Comparison of ENCODE assay signal across 8 cellular contexts in the genomic region with DNA sequence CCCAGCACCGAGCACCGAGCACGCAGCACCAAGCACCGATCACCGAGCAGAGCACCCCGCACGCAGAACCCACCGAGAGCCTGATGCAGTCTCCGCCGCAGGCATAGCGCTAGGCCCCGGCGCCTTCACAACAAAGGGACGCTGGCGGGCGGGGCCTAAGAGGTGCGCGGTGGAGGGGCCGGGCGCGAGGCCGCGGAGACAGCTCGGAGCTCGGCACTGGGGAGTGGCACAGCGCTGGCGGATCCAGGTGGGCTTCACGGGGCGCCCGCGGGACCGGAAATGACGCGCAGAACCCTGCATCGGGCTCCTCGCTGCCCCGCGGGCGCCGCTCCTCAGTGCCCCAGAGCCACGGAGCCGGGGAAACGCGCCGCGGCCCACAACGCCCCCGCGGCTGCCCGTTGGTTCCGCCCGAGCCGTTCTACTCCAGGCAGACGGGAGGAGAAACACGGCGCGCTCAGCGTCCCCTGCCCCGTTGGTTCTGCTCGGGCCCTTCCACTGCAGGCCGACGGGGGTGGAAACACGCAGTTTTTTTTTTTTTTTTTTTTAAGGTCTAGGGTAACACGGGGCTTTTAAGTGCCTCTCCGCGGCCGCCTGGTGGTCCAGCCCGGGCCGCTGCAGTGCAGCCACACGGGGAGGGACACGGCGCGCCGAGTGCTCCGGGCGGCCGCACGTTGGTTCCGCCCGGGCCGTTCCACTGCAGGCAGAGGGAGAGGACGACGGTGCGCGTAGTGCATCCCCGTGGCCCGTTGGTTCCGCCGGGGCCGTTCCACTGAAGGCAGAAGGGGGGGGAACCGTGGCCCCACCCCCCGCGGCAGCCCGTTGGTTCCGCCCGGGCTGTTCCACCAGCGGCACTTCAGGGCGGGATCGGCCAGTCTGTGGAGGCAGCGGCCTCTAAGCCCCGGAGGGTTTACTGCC. TPM values are rescaled to one million over a fixed set of nuclear protein-coding genes. Genes with fewer than 3 reads are reported as not detected.
DNase-seq lines count a peak whose midpoint lies in the region; ATAC-seq, FAIRE-seq and TF ChIP-seq lines count a peak whose summit lies in the region.
"Not testable (repeated sequence)": the region's sequence is repeated elsewhere in the genome, so short reads cannot be mapped to it uniquely, and the experiment has no call there.

No MANE protein-coding gene starts in this region.

- FAIRE-seq in astrocyte (lab: Jason Lieb, UNC) = not testable (repeated sequence)

- TF ChIP-seq CTCF in GM12875 (IDR thresholded peaks at IDR 0.05; ENCODE audit: borderline replicate concordance, insufficient read depth, low read depth, low read length); astrocyte (IDR thresholded peaks at IDR 0.05; ENCODE audit: insufficient read depth, low read depth, low read length); right atrium auricular region (IDR thresholded peaks at IDR 0.05); psoas muscle (IDR thresholded peaks at IDR 0.05): not testable (repeated sequence)
- peak in 1 of 2 experiments; percentile 43 for TF ChIP-seq CTCF in tibial artery (IDR thresholded peaks at IDR 0.05)

- not testable (repeated sequence) for H3K27me3 Mint-ChIP-seq in astrocyte (ENCODE audit: low read depth, unreplicated experiment)

- H3K4me1 Mint-ChIP-seq in astrocyte (ENCODE audit: low read depth, unreplicated experiment) = not testable (repeated sequence)

- H3K9me3 Mint-ChIP-seq in astrocyte (ENCODE audit: unreplicated experiment) = not testable (repeated sequence)

- DNase-seq in NCI-H1417 (lab: John Stamatoyannopoulos, UW) (peak; percentile 42 to 64 (median 58)), UCSD-AML1 (lab: John Stamatoyannopoulos, UW; ENCODE audit: unreplicated experiment) (peak; percentile 74), astrocyte (ENCODE audit: low read depth) (peak; percentile 5), right atrium auricular region (ENCODE audit: low spot score) (peak; percentile 90), psoas muscle (peak; percentile 90 to 95), tibial artery (peak in 1 of 2 donors; percentile 65)

- H3K27ac Mint-ChIP-seq in astrocyte (ENCODE audit: unreplicated experiment) = not testable (repeated sequence)

- ATAC-seq in HG02852 (IDR thresholded peaks at IDR 0.05; ENCODE audit: unreplicated experiment) = peak; percentile 70
- peak; percentile 88 to 95 (median 90) for ATAC-seq in psoas muscle

- H3K4me3 ChIP-seq in GM12875 (ENCODE audit: low read depth, low read length) (peak overlapping the region; percentile 54), right atrium auricular region (peak overlapping the region; percentile 60 to 62), psoas muscle (peak overlapping the region; percentile 59), tibial artery (peak overlapping the region; percentile 18 to 54)
- H3K4me3 ChIP-seq in astrocyte (ENCODE audit: insufficient read depth, low read depth, low read length) = not testable (repeated sequence)

- 0 to 1% (median 0%) methylated on average over 17 to 78 of the region's 101 CpGs for WGBS in psoas muscle, 3 donors

- H3K4me3 Mint-ChIP-seq in astrocyte (ENCODE audit: unreplicated experiment) = not testable (repeated sequence)

- not testable (repeated sequence) for H3K4me2 ChIP-seq in astrocyte (ENCODE audit: low read length)

- H3K9ac ChIP-seq in astrocyte (ENCODE audit: low read length) = peak overlapping the region; percentile 41

- H2AFZ ChIP-seq in astrocyte (ENCODE audit: low read depth, low read length) = not testable (repeated sequence)

- intact Hi-C loops in psoas muscle (cut with DNase I) (loop anchor here in 1 of 2 donors (10.0 kb wide), 1 partner anchor 51 kb away; the partner anchor contains the start of gene SLC35E2B), tibial artery (cut with DNase I; ENCODE audit: low total_unique reads) (loop anchor here (5.0 kb wide), 1 partner anchor 54 kb away; the partner anchor contains the start of gene SLC35E2B)

- H3K27ac ChIP-seq in astrocyte (ENCODE audit: low read depth, low read length) (peak overlapping the region; percentile 50), right atrium auricular region (peak overlapping the region; percentile 89 to 93), psoas muscle (peak overlapping the region; percentile 80), tibial artery (peak overlapping the region in 1 of 2 donors; percentile 79)

- H4K20me1 ChIP-seq in astrocyte (ENCODE audit: insufficient read depth, low read length) = not testable (repeated sequence)

- not testable (repeated sequence) for H3K27me3 ChIP-seq in astrocyte (ENCODE audit: insufficient read depth, low read length); right atrium auricular region; psoas muscle (ENCODE audit: insufficient read depth in 3 of 3, low read length in 2 of 3); tibial artery

- peaks cover 13% of the 10 kb centered on the region for H3K79me2 ChIP-seq in astrocyte (ENCODE audit: insufficient read depth, low read length)

- not testable (repeated sequence) for H3K36me3 ChIP-seq in astrocyte (ENCODE audit: insufficient read depth, low read length); right atrium auricular region; psoas muscle (ENCODE audit: insufficient read depth in 1 of 2, low read depth in 1 of 2); tibial artery

- H3K4me1 ChIP-seq in astrocyte (ENCODE audit: insufficient read depth, low read length); right atrium auricular region; psoas muscle; tibial artery: not testable (repeated sequence)

- H3K36me3 Mint-ChIP-seq in astrocyte (ENCODE audit: low read depth, unreplicated experiment) = not testable (repeated sequence)

- H3K9me3 ChIP-seq in astrocyte (ENCODE audit: insufficient read depth, low read depth, low read length); right atrium auricular region; psoas muscle; tibial artery: not testable (repeated sequence)

RNA-seq across cellular contexts. Expression of gene CDK11A, which starts 21.8 kb away (rescaled TPM):
- total RNA-seq in astrocyte = 30.3 and 35.3 TPM in 2 replicates
- total RNA-seq in right atrium auricular region = 1 to 10 TPM; 4.3 to 8.2 TPM
- 10 to 100 TPM; 15.9 to 36.6 (median 22.5) TPM for total RNA-seq in psoas muscle
- polyA plus RNA-seq in psoas muscle = 10 to 100 TPM; 16.8 to 29.8 (median 17.4) TPM

RNA-seq across cellular contexts. Expression of gene NADK, which starts 32.4 kb away (rescaled TPM):
- total RNA-seq in astrocyte (83.7 and 87.6 TPM in 2 replicates), right atrium auricular region (10 to 100 TPM; 26.5 to 51.5 TPM), psoas muscle (10 to 100 TPM; 19.1 to 37.7 (median 28.7) TPM)
- 10 to 100 TPM; 14.5 to 25.1 (median 22.5) TPM for polyA plus RNA-seq in psoas muscle

RNA-seq across cellular contexts. Expression of gene SLC35E2B, which starts 53.3 kb away (rescaled TPM):
- total RNA-seq in astrocyte = 45.1 and 47.7 TPM in 2 replicates
- 10 to 100 TPM; 18.4 to 22.1 TPM for total RNA-seq in right atrium auricular region
- 10 to 100 TPM; 12.6 to 23.9 (median 14.9) TPM for total RNA-seq in psoas muscle
- 10 to 100 TPM in 2 of 3 donors, 1 to 10 TPM in 1; 9.2 to 16.4 (median 11.5) TPM for polyA plus RNA-seq in psoas muscle
